In the genomic region with DNA sequence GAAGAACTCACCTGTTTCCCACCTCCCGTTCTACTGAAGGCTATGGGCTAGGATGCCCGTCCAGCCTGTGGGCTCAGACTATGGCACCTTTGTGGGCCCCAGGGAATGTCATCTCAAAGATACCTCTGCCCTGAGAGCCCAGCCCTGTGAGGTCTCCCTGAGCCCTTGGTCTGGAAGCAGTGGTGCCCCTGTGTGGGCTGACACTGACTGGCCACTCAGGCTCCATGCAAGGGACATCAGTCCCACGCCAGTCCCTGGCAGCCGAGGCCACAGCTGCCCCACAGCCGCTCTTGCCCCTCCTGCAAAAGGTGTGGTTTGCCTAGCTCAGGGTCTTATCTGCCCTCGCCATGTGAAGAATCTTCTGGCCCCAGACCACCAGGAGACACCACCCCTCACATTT, we compare ENCODE assay signal across 16 cellular contexts.
DNase-seq lines count a peak whose midpoint lies in the region; ATAC-seq and TF ChIP-seq lines count a peak whose summit lies in the region.
"Had no signal": no experiment of that assay in that cellular context is flagged by ENCODE, and none has a peak within 500 bp of the region (broad histone marks: within the 10 kb centered on the region; RNA-seq: fewer than 3 reads in every experiment).

No MANE protein-coding gene starts in this region.

- DNase-seq in activated CD4-positive, alpha-beta T cell treated with anti-CD3 and anti-CD28 coated beads, Interleukin-2, amount 10 ng/mL, durations not matched to agents 7 days and 5 days, result no peak
- DNase-seq in activated CD4-positive, alpha-beta T cell treated with anti-CD3 and anti-CD28 coated beads for 48 hours, result no peak
- DNase-seq in SJSA1 (ENCODE audit: low read depth in 1 of 2, low spot score in 2 of 2), result no peak
- DNase-seq in erythroblast (lab: John Stamatoyannopoulos, UW), result peak; percentile 28 to 50
- DNase-seq in SHP77 treated with DMSO at 0.1 percent for 48 hours (lab: John Stamatoyannopoulos, UW), result no peak
- no peak for DNase-seq in NCI-H510A (lab: John Stamatoyannopoulos, UW)
- DNase-seq in NCI-H345 treated with DMSO at 0.1 percent for 48 hours (lab: John Stamatoyannopoulos, UW; ENCODE audit: unreplicated experiment), result no peak
- DNase-seq: activated T-cell treated with anti-CD3 and anti-CD28 coated beads for 4 hours, cortex of kidney, GF-D8, NCI-H524 treated with DMSO at 0.1 percent for 48 hours had no signal

- TF ChIP-seq POLR2A in erythroblast (IDR thresholded peaks at IDR 0.05; ENCODE audit: low read length), result no peak

- H3K27ac Mint-ChIP-seq in activated CD4-positive, alpha-beta T cell treated with anti-CD3 and anti-CD28 coated beads, Interleukin-2, amount 10 ng/mL, durations not matched to agents 7 days and 5 days, result peak overlapping the region; percentile 95
- H3K27ac Mint-ChIP-seq in stimulated activated memory B cell treated with anti-CD40 and anti-IgM and Interleukin-4, amounts not matched to agents 10 μg/mL and 1 μg/mL and 100 μg/mL, for 72 hours, result peak overlapping the region; percentile 99

- ATAC-seq in stimulated activated memory B cell treated with anti-CD40 and anti-IgM and Interleukin-4, amounts not matched to agents 10 μg/mL and 1 μg/mL and 100 μg/mL, for 72 hours, result no peak
- ATAC-seq: A549, left colon had no signal

- H3K36me3 Mint-ChIP-seq in activated CD4-positive, alpha-beta T cell treated with anti-CD3 and anti-CD28 coated beads, Interleukin-2, amount 10 ng/mL, durations not matched to agents 7 days and 5 days (ENCODE audit: low read depth), result no peaks in the 10 kb centered on the region
- H3K36me3 Mint-ChIP-seq in stimulated activated memory B cell treated with anti-CD40 and anti-IgM and Interleukin-4, amounts not matched to agents 10 μg/mL and 1 μg/mL and 100 μg/mL, for 72 hours, result no peaks in the 10 kb centered on the region

- H3K9me3 Mint-ChIP-seq in activated CD4-positive, alpha-beta T cell treated with anti-CD3 and anti-CD28 coated beads, Interleukin-2, amount 10 ng/mL, durations not matched to agents 7 days and 5 days, result no peaks in the 10 kb centered on the region
- no peaks in the 10 kb centered on the region for H3K9me3 Mint-ChIP-seq in stimulated activated memory B cell treated with anti-CD40 and anti-IgM and Interleukin-4, amounts not matched to agents 10 μg/mL and 1 μg/mL and 100 μg/mL, for 72 hours

- no peak overlapping the region for H3K4me3 ChIP-seq in SJSA1
- H3K4me3 ChIP-seq: A549, prostate gland had no signal

- no peaks in the 10 kb centered on the region for H3K27me3 Mint-ChIP-seq in activated CD4-positive, alpha-beta T cell treated with anti-CD3 and anti-CD28 coated beads, Interleukin-2, amount 10 ng/mL, durations not matched to agents 7 days and 5 days
- no peaks in the 10 kb centered on the region for H3K27me3 Mint-ChIP-seq in stimulated activated memory B cell treated with anti-CD40 and anti-IgM and Interleukin-4, amounts not matched to agents 10 μg/mL and 1 μg/mL and 100 μg/mL, for 72 hours

- CTCF ChIA-PET in activated CD4-positive, alpha-beta T cell treated with anti-CD3 and anti-CD28 coated beads, Interleukin-2, amount 10 ng/mL, durations not matched to agents 7 days and 5 days (lab: Charles Lee), result interaction anchor here (0.7 to 2.9 kb wide), 8 partner anchors 14 to 145 kb away, joined by 3 to 19 read pairs (median 7); no protein-coding TSS in a partner anchor

- H3K4me3 Mint-ChIP-seq in activated CD4-positive, alpha-beta T cell treated with anti-CD3 and anti-CD28 coated beads, Interleukin-2, amount 10 ng/mL, durations not matched to agents 7 days and 5 days, result peak overlapping the region; percentile 59
- H3K4me3 Mint-ChIP-seq in stimulated activated memory B cell treated with anti-CD40 and anti-IgM and Interleukin-4, amounts not matched to agents 10 μg/mL and 1 μg/mL and 100 μg/mL, for 72 hours, result no peak overlapping the region

- H3K4me1 Mint-ChIP-seq in activated CD4-positive, alpha-beta T cell treated with anti-CD3 and anti-CD28 coated beads, Interleukin-2, amount 10 ng/mL, durations not matched to agents 7 days and 5 days, result peaks cover 83% of the 10 kb centered on the region
- H3K4me1 Mint-ChIP-seq in stimulated activated memory B cell treated with anti-CD40 and anti-IgM and Interleukin-4, amounts not matched to agents 10 μg/mL and 1 μg/mL and 100 μg/mL, for 72 hours, result peaks cover 66% of the 10 kb centered on the region

- no peaks in the 10 kb centered on the region for H3K27me3 ChIP-seq in SJSA1 (replicated peaks)

- H3K36me3 ChIP-seq in SJSA1, result no peaks in the 10 kb centered on the region
- H3K36me3 ChIP-seq: prostate gland had no signal

- POLR2A ChIA-PET in activated CD4-positive, alpha-beta T cell treated with anti-CD3 and anti-CD28 coated beads, Interleukin-2, amount 10 ng/mL, durations not matched to agents 7 days and 5 days (lab: Charles Lee), result interaction anchor here (1.8 kb wide), 1 partner anchor 69 kb away, joined by 9 read pairs; no protein-coding TSS in a partner anchor

- H3K4me1 ChIP-seq in SJSA1 (replicated peaks), result peaks cover 27% of the 10 kb centered on the region

- H3K27ac ChIP-seq in SJSA1, result peak overlapping the region; percentile 80; the same call in 1 of the 2 replicates
- H3K27ac ChIP-seq: A549, KMS-11, prostate gland had no signal

- no peaks in the 10 kb centered on the region for H3K9me3 ChIP-seq in SJSA1 (replicated peaks)
- H3K9me3 ChIP-seq: A549, prostate gland had no signal

Comparison
In these comparisons a context has a peak if more than half of its experiments do, and no peak if none do; other contexts are left out.
1. DNase-seq: peak in erythroblast (2 of 2); none in activated CD4-positive, alpha-beta T cell treated with anti-CD3 and anti-CD28 coated beads, Interleukin-2, amount 10 ng/mL, durations not matched to agents 7 days and 5 days (single experiment), activated CD4-positive, alpha-beta T cell treated with anti-CD3 and anti-CD28 coated beads for 48 hours (single experiment), SJSA1 (0 of 2), SHP77 treated with DMSO at 0.1 percent for 48 hours (single experiment), NCI-H510A (single experiment) and NCI-H345 treated with DMSO at 0.1 percent for 48 hours (single experiment).